ENCODE assay signal across 32 cellular contexts in genomic region chr11:30861506-30861905, GRCh38.
"Had no signal": no experiment of that assay in that cellular context is flagged by ENCODE, and none has a peak within 500 bp of the region (broad histone marks: within the 10 kb centered on the region; RNA-seq: fewer than 3 reads in every experiment).

No MANE protein-coding gene starts in this region.

- DNase-seq: activated CD4-positive, alpha-beta memory T cell treated with anti-CD3 and anti-CD28 coated beads, Interleukin-2, amount 10 ng/mL, durations not matched to agents 7 days and 5 days; activated CD4-positive, alpha-beta T cell treated with anti-CD3 and anti-CD28 coated beads for 36 hours; activated CD4-positive, alpha-beta T cell treated with anti-CD3 and anti-CD28 coated beads, Interleukin-2, amount 10 ng/mL, durations not matched to agents 7 days and 5 days; activated CD4-positive, alpha-beta T cell treated with anti-CD3 and anti-CD28 coated beads, Interleukin-2, amount 50 U/mL, for 4 hours; activated CD4-positive, CD25-positive, alpha-beta regulatory T cell; activated CD4-positive, CD25-positive, alpha-beta regulatory T cell treated with anti-CD3 and anti-CD28 coated beads, Interleukin-2, amount 50 U/mL, for 72 hours; activated CD8-positive, alpha-beta memory T cell treated with anti-CD3 and anti-CD28 coated beads, Interleukin-2, amount 50 U/mL, for 48 hours; activated gamma-delta T cell; activated naive CD4-positive, alpha-beta T cell; activated naive CD4-positive, alpha-beta T cell treated with anti-CD3 and anti-CD28 coated beads, Interleukin-2, amount 10 ng/mL, durations not matched to agents 7 days and 5 days; activated naive CD8-positive, alpha-beta T cell treated with anti-CD3 and anti-CD28 coated beads, Interleukin-2, amount 10 ng/mL, durations not matched to agents 7 days and 5 days; activated T-cell treated with anti-CD3 and anti-CD28 coated beads for 4 hours; activated T-cell treated with anti-CD3 and anti-CD28 coated beads, Interleukin-2, amount 50 U/mL, for 24 hours; activated T-cell treated with anti-CD3 and anti-CD28 coated beads, Interleukin-2, amount 50 U/mL, for 72 hours; brain microvascular endothelial cell; effector CD4-positive, alpha-beta T cell; effector memory CD8-positive, alpha-beta T cell; erythroblast; foreskin keratinocyte; gastrocnemius medialis; glutamatergic neuron; T-helper 1 cell; T-helper 17 cell; T1000; WERI-Rb-1 had no signal

- H3K27me3 ChIP-seq: ascending aorta, brain microvascular endothelial cell, esophagus muscularis mucosa, foreskin keratinocyte, gastrocnemius medialis had no signal

- ATAC-seq: activated CD4-positive, alpha-beta T cell treated with anti-CD3 and anti-CD28 coated beads for 36 hours; activated naive CD4-positive, alpha-beta T cell treated with anti-CD3 and anti-CD28 coated beads, Interleukin-2, amount 50 U/mL, for 72 hours; activated T-cell treated with anti-CD3 and anti-CD28 coated beads, Interleukin-2, amount 50 U/mL, for 72 hours; effector memory CD8-positive, alpha-beta T cell; foreskin keratinocyte; gastrocnemius medialis; T-helper 17 cell had no signal

- H3K27ac Mint-ChIP-seq: activated CD4-positive, alpha-beta memory T cell treated with anti-CD3 and anti-CD28 coated beads, Interleukin-2, amount 10 ng/mL, durations not matched to agents 7 days and 5 days; activated CD4-positive, alpha-beta T cell treated with anti-CD3 and anti-CD28 coated beads for 36 hours; activated CD4-positive, alpha-beta T cell treated with anti-CD3 and anti-CD28 coated beads, Interleukin-2, amount 10 ng/mL, durations not matched to agents 7 days and 5 days; activated naive CD4-positive, alpha-beta T cell treated with anti-CD3 and anti-CD28 coated beads, Interleukin-2, amount 10 ng/mL, durations not matched to agents 7 days and 5 days; activated naive CD4-positive, alpha-beta T cell treated with anti-CD3 and anti-CD28 coated beads, Interleukin-2, amount 50 U/mL, for 72 hours; activated naive CD8-positive, alpha-beta T cell treated with anti-CD3 and anti-CD28 coated beads, Interleukin-2, amount 10 ng/mL, durations not matched to agents 7 days and 5 days; activated T-cell treated with anti-CD3 and anti-CD28 coated beads, Interleukin-2, amount 50 U/mL, for 24 hours; activated T-cell treated with anti-CD3 and anti-CD28 coated beads, Interleukin-2, amount 50 U/mL, for 72 hours; dendritic cell treated with granulocyte-macrophage colony-stimulating factor and Interleukin-4, amounts not matched to agents 40 ng/mL and 50 ng/mL, for 4 days; effector memory CD8-positive, alpha-beta T cell; T-helper 17 cell; T-helper 2 cell treated with Interferon-gamma antibody and Interleukin-4, amounts not matched to agents 5 μg/mL and 100 μg/mL, for 36 hours had no signal

- H3K9me3 Mint-ChIP-seq: activated CD4-positive, alpha-beta memory T cell treated with anti-CD3 and anti-CD28 coated beads, Interleukin-2, amount 10 ng/mL, durations not matched to agents 7 days and 5 days; activated CD4-positive, alpha-beta T cell treated with anti-CD3 and anti-CD28 coated beads, Interleukin-2, amount 10 ng/mL, durations not matched to agents 7 days and 5 days; activated naive CD4-positive, alpha-beta T cell treated with anti-CD3 and anti-CD28 coated beads, Interleukin-2, amount 10 ng/mL, durations not matched to agents 7 days and 5 days; activated naive CD8-positive, alpha-beta T cell treated with anti-CD3 and anti-CD28 coated beads, Interleukin-2, amount 10 ng/mL, durations not matched to agents 7 days and 5 days; activated T-cell treated with anti-CD3 and anti-CD28 coated beads, Interleukin-2, amount 50 U/mL, for 24 hours; activated T-cell treated with anti-CD3 and anti-CD28 coated beads, Interleukin-2, amount 50 U/mL, for 72 hours; dendritic cell treated with granulocyte-macrophage colony-stimulating factor and Interleukin-4, amounts not matched to agents 40 ng/mL and 50 ng/mL, for 4 days; T-helper 2 cell treated with Interferon-gamma antibody and Interleukin-4, amounts not matched to agents 5 μg/mL and 100 μg/mL, for 36 hours had no signal

- H3K4me1 Mint-ChIP-seq: activated CD4-positive, alpha-beta memory T cell treated with anti-CD3 and anti-CD28 coated beads, Interleukin-2, amount 10 ng/mL, durations not matched to agents 7 days and 5 days; activated CD4-positive, alpha-beta T cell treated with anti-CD3 and anti-CD28 coated beads for 36 hours; activated CD4-positive, alpha-beta T cell treated with anti-CD3 and anti-CD28 coated beads, Interleukin-2, amount 10 ng/mL, durations not matched to agents 7 days and 5 days; activated naive CD4-positive, alpha-beta T cell treated with anti-CD3 and anti-CD28 coated beads, Interleukin-2, amount 10 ng/mL, durations not matched to agents 7 days and 5 days; activated naive CD8-positive, alpha-beta T cell treated with anti-CD3 and anti-CD28 coated beads, Interleukin-2, amount 10 ng/mL, durations not matched to agents 7 days and 5 days; central memory CD8-positive, alpha-beta T cell; T-helper 17 cell had no signal

- H3K9me3 ChIP-seq: ascending aorta, esophagus muscularis mucosa, gastrocnemius medialis had no signal

- H3K4me3 Mint-ChIP-seq: activated CD4-positive, alpha-beta memory T cell treated with anti-CD3 and anti-CD28 coated beads, Interleukin-2, amount 10 ng/mL, durations not matched to agents 7 days and 5 days; activated CD4-positive, alpha-beta T cell treated with anti-CD3 and anti-CD28 coated beads for 36 hours; activated CD4-positive, alpha-beta T cell treated with anti-CD3 and anti-CD28 coated beads, Interleukin-2, amount 10 ng/mL, durations not matched to agents 7 days and 5 days; activated naive CD4-positive, alpha-beta T cell treated with anti-CD3 and anti-CD28 coated beads, Interleukin-2, amount 10 ng/mL, durations not matched to agents 7 days and 5 days; activated naive CD8-positive, alpha-beta T cell treated with anti-CD3 and anti-CD28 coated beads, Interleukin-2, amount 10 ng/mL, durations not matched to agents 7 days and 5 days; activated T-cell treated with anti-CD3 and anti-CD28 coated beads, Interleukin-2, amount 50 U/mL, for 24 hours; activated T-cell treated with anti-CD3 and anti-CD28 coated beads, Interleukin-2, amount 50 U/mL, for 72 hours; central memory CD8-positive, alpha-beta T cell; dendritic cell treated with granulocyte-macrophage colony-stimulating factor and Interleukin-4, amounts not matched to agents 40 ng/mL and 50 ng/mL, for 4 days; effector memory CD8-positive, alpha-beta T cell; T-helper 17 cell; T-helper 2 cell treated with Interferon-gamma antibody and Interleukin-4, amounts not matched to agents 5 μg/mL and 100 μg/mL, for 36 hours had no signal

- H3K4me3 ChIP-seq: ascending aorta, coronary artery, esophagus muscularis mucosa, gastrocnemius medialis had no signal

- H3K4me1 ChIP-seq: ascending aorta, esophagus muscularis mucosa, foreskin keratinocyte, gastrocnemius medialis had no signal

- H3K36me3 Mint-ChIP-seq: activated naive CD4-positive, alpha-beta T cell treated with anti-CD3 and anti-CD28 coated beads, Interleukin-2, amount 10 ng/mL, durations not matched to agents 7 days and 5 days; activated naive CD4-positive, alpha-beta T cell treated with anti-CD3 and anti-CD28 coated beads, Interleukin-2, amount 50 U/mL, for 72 hours; activated naive CD8-positive, alpha-beta T cell treated with anti-CD3 and anti-CD28 coated beads, Interleukin-2, amount 10 ng/mL, durations not matched to agents 7 days and 5 days had no signal

- H3K27me3 Mint-ChIP-seq: activated CD4-positive, alpha-beta memory T cell treated with anti-CD3 and anti-CD28 coated beads, Interleukin-2, amount 10 ng/mL, durations not matched to agents 7 days and 5 days; activated CD4-positive, alpha-beta T cell treated with anti-CD3 and anti-CD28 coated beads for 36 hours; activated CD4-positive, alpha-beta T cell treated with anti-CD3 and anti-CD28 coated beads, Interleukin-2, amount 10 ng/mL, durations not matched to agents 7 days and 5 days; activated naive CD4-positive, alpha-beta T cell treated with anti-CD3 and anti-CD28 coated beads, Interleukin-2, amount 10 ng/mL, durations not matched to agents 7 days and 5 days; activated naive CD8-positive, alpha-beta T cell treated with anti-CD3 and anti-CD28 coated beads, Interleukin-2, amount 10 ng/mL, durations not matched to agents 7 days and 5 days; activated T-cell treated with anti-CD3 and anti-CD28 coated beads, Interleukin-2, amount 50 U/mL, for 24 hours; central memory CD8-positive, alpha-beta T cell; effector memory CD8-positive, alpha-beta T cell; T-helper 17 cell had no signal

- H3K36me3 ChIP-seq: ascending aorta, brain microvascular endothelial cell, esophagus muscularis mucosa, gastrocnemius medialis, WERI-Rb-1 had no signal

- H3K27ac ChIP-seq: ascending aorta, brain microvascular endothelial cell, coronary artery, esophagus muscularis mucosa, foreskin keratinocyte, gastrocnemius medialis, WERI-Rb-1 had no signal
